ENCODE assay signal across 19 cellular contexts in genomic region chr12:77089701-77090220, GRCh38. TPM values are rescaled to one million over a fixed set of nuclear protein-coding genes. Genes with fewer than 3 reads are reported as not detected.
A peak's percentile ranks its signal among the peaks of the same experiment; 100 is the strongest.
DNase-seq lines count a peak whose midpoint lies in the region; ATAC-seq and TF ChIP-seq lines count a peak whose summit lies in the region.
"Had no signal": no experiment of that assay in that cellular context is flagged by ENCODE, and none has a peak within 500 bp of the region (broad histone marks: within the 10 kb centered on the region; RNA-seq: fewer than 3 reads in every experiment).

No MANE protein-coding gene starts in this region.

- H3K27ac ChIP-seq in adrenal gland: no peak overlapping the region
- H3K27ac ChIP-seq: C4-2B, HL-60 had no signal

- intact Hi-C loops in adrenal gland (cut with DNase I): no loop called here

- no peaks in the 10 kb centered on the region for H3K4me1 ChIP-seq in adrenal gland (replicated peaks in 1 of 2)

- no peak for TF ChIP-seq POLR2A in adrenal gland (IDR thresholded peaks at IDR 0.05)

- no peak for TF ChIP-seq CTCF in adrenal gland (IDR thresholded peaks at IDR 0.05)

- no peaks in the 10 kb centered on the region for H3K9me3 ChIP-seq in adrenal gland (replicated peaks in 1 of 3)

- peak; percentile 47 for ATAC-seq in HG03378 (IDR thresholded peaks at IDR 0.05; ENCODE audit: unreplicated experiment)
- no peak for ATAC-seq in GM21737 (IDR thresholded peaks at IDR 0.05; ENCODE audit: unreplicated experiment)
- ATAC-seq: HCT116, K562 had no signal

- no peak overlapping the region for H3K4me3 ChIP-seq in adrenal gland
- H3K4me3 ChIP-seq: K562 had no signal

- DNase-seq in COLO829 (ENCODE audit: low spot score) (peak; percentile 35), dermis blood vessel endothelial cell (peak; percentile 21), adrenal gland (no peak), HuH-7.5 (ENCODE audit: low spot score) (no peak)
- DNase-seq: AML-193; CD4-positive, alpha-beta T cell; DMS153; DMS79; GDM1; GOT3; H7; HFFc6; IMR-90 had no signal

- no peaks in the 10 kb centered on the region for H3K36me3 ChIP-seq in adrenal gland (replicated peaks in 1 of 2)

- no peaks in the 10 kb centered on the region for H3K27me3 ChIP-seq in adrenal gland

- 25 to 44% (median 34%) methylated on average over 1 of the region's 1 CpG for WGBS in adrenal gland, 4 donors

RNA-seq across cellular contexts. Expression of gene E2F7, which starts 24.4 kb away (rescaled TPM):
- 7.3 and 13.4 TPM in 2 replicates for total RNA-seq in dermis blood vessel endothelial cell
- total RNA-seq in adrenal gland: under 1 TPM in 6 of 8 donors, not detected in 2; 0.11 to 0.43 (median 0.30) TPM
- polyA plus RNA-seq in adrenal gland: under 1 TPM in 2 of 3 donors, not detected in 1; 0.07 to 0.20 TPM

Comparison
In these comparisons a context has a peak if more than half of its experiments do, and no peak if none do; other contexts are left out.
1. DNase-seq: peak in COLO829 (single experiment) and dermis blood vessel endothelial cell (single experiment); none in adrenal gland (0 of 7) and HuH-7.5 (single experiment).